24 cellular contexts compared by ENCODE assay signal in the genomic region with DNA sequence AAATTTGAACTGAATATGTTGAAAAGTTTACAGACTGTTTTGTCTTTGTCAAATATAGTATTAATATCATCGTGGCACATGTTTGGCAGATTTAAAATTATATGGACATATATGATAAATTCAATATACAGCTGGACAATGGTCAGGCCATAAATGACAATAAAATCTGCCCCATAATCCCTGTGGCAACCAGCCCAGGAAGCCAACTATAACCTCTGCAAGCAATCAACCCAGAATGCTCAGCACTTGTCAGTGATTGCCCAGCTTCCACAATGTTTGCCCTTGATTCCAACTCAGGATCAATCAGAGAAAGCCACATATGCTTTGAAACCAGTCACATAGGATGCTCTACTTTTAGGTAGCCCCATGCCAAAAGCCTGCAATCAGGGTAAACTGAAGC.
"Had no signal": no experiment of that assay in that cellular context is flagged by ENCODE, and none has a peak within 500 bp of the region (broad histone marks: within the 10 kb centered on the region; RNA-seq: fewer than 3 reads in every experiment).

No MANE protein-coding gene starts in this region.

- DNase-seq: effector memory CD4-positive, alpha-beta T cell; foreskin fibroblast; immature natural killer cell; left ventricle myocardium superior; mesenchymal stem cell; naive thymus-derived CD4-positive, alpha-beta T cell; nephron progenitor cell; psoas muscle; retina; right lobe of liver; spleen; stimulated activated CD4-positive, alpha-beta T cell treated with anti-CD3 and anti-CD28 coated beads, Interleukin-15, amount 100 ng/mL, for 24 hours; stimulated activated CD4-positive, alpha-beta T cell treated with anti-CD3 and anti-CD28 coated beads, Interleukin-1b, Interleukin-23, amount 100 ng/mL, for 48 hours; stimulated activated CD4-positive, alpha-beta T cell treated with anti-CD3 and anti-CD28 coated beads, Interleukin-4, amount 100 ng/mL, for 24 hours; stimulated activated naive CD8-positive, alpha-beta T cell treated with anti-CD3 and anti-CD28 coated beads, Interleukin-15, amount 100 ng/mL, for 72 hours; transverse colon had no signal

- H3K9me3 Mint-ChIP-seq: nephron progenitor cell; stimulated activated naive CD8-positive, alpha-beta T cell treated with anti-CD3 and anti-CD28 coated beads, Interleukin-15, amount 100 ng/mL, for 72 hours had no signal

- FAIRE-seq: keratinocyte had no signal

- H3K4me1 ChIP-seq: esophagus muscularis mucosa, gastroesophageal sphincter, psoas muscle, right lobe of liver, spleen, transverse colon had no signal

- H3K27me3 Mint-ChIP-seq: stimulated activated memory B cell treated with anti-CD40 and anti-IgM and Interleukin-4, amounts not matched to agents 10 μg/mL and 1 μg/mL and 100 μg/mL, for 72 hours; stimulated activated naive CD8-positive, alpha-beta T cell treated with anti-CD3 and anti-CD28 coated beads, Interleukin-15, amount 100 ng/mL, for 72 hours had no signal

- H3K4me3 Mint-ChIP-seq: immature natural killer cell; naive thymus-derived CD4-positive, alpha-beta T cell; nephron progenitor cell; stimulated activated memory B cell treated with anti-CD40 and anti-IgM and Interleukin-4, amounts not matched to agents 10 μg/mL and 1 μg/mL and 100 μg/mL, for 72 hours; stimulated activated naive CD8-positive, alpha-beta T cell treated with anti-CD3 and anti-CD28 coated beads, Interleukin-15, amount 100 ng/mL, for 72 hours had no signal

- H3K27ac Mint-ChIP-seq: immature natural killer cell; naive thymus-derived CD4-positive, alpha-beta T cell; nephron progenitor cell; stimulated activated memory B cell treated with anti-CD40 and anti-IgM and Interleukin-4, amounts not matched to agents 10 μg/mL and 1 μg/mL and 100 μg/mL, for 72 hours; stimulated activated naive CD8-positive, alpha-beta T cell treated with anti-CD3 and anti-CD28 coated beads, Interleukin-15, amount 100 ng/mL, for 72 hours had no signal

- H3K27ac ChIP-seq: epithelial cell of prostate, esophagus muscularis mucosa, gastroesophageal sphincter, neutrophil, psoas muscle, right lobe of liver, spleen, thoracic aorta, transverse colon had no signal

- ATAC-seq: gastroesophageal sphincter; left ventricle myocardium superior; naive thymus-derived CD4-positive, alpha-beta T cell; psoas muscle; right lobe of liver; stimulated activated memory B cell treated with anti-CD40 and anti-IgM and Interleukin-4, amounts not matched to agents 10 μg/mL and 1 μg/mL and 100 μg/mL, for 72 hours; stimulated activated naive CD8-positive, alpha-beta T cell treated with anti-CD3 and anti-CD28 coated beads, Interleukin-15, amount 100 ng/mL, for 72 hours had no signal

- H3K36me3 ChIP-seq: esophagus muscularis mucosa, gastroesophageal sphincter, neutrophil, right lobe of liver, spleen, thoracic aorta, transverse colon had no signal

- H3K36me3 Mint-ChIP-seq: immature natural killer cell; naive thymus-derived CD4-positive, alpha-beta T cell; stimulated activated memory B cell treated with anti-CD40 and anti-IgM and Interleukin-4, amounts not matched to agents 10 μg/mL and 1 μg/mL and 100 μg/mL, for 72 hours had no signal

- H3K4me1 Mint-ChIP-seq: immature natural killer cell; naive thymus-derived CD4-positive, alpha-beta T cell; nephron progenitor cell; stimulated activated memory B cell treated with anti-CD40 and anti-IgM and Interleukin-4, amounts not matched to agents 10 μg/mL and 1 μg/mL and 100 μg/mL, for 72 hours; stimulated activated naive CD8-positive, alpha-beta T cell treated with anti-CD3 and anti-CD28 coated beads, Interleukin-15, amount 100 ng/mL, for 72 hours had no signal

- H3K9me3 ChIP-seq: esophagus muscularis mucosa, gastroesophageal sphincter, neutrophil, psoas muscle, right lobe of liver, thoracic aorta, transverse colon had no signal

- H3K4me3 ChIP-seq: esophagus muscularis mucosa, gastroesophageal sphincter, lung, psoas muscle, right lobe of liver, spleen, thoracic aorta, transverse colon had no signal

- H3K27me3 ChIP-seq: esophagus muscularis mucosa, gastroesophageal sphincter, neutrophil, right lobe of liver, spleen, transverse colon had no signal
